In genomic region chr10:66322261-66322660, GRCh38 we compare ENCODE assay signal across 14 cellular contexts.
A peak's percentile ranks its signal among the peaks of the same experiment; 100 is the strongest.
DNase-seq lines count a peak whose midpoint lies in the region; TF ChIP-seq lines count a peak whose summit lies in the region.
"Had no signal": no experiment of that assay in that cellular context is flagged by ENCODE, and none has a peak within 500 bp of the region (broad histone marks: within the 10 kb centered on the region; RNA-seq: fewer than 3 reads in every experiment).

No MANE protein-coding gene starts in this region.

- TF ChIP-seq CTCF in astrocyte of the spinal cord (IDR thresholded peaks at IDR 0.05; ENCODE audit: low read depth, low read length) (no peak), left ventricle myocardium inferior (IDR thresholded peaks at IDR 0.05; ENCODE audit: borderline replicate concordance) (no peak), nephron progenitor cell (IDR thresholded peaks at IDR 0.05) (no peak), smooth muscle cell (IDR thresholded peaks at IDR 0.05; ENCODE audit: borderline replicate concordance, insufficient read depth, poor library complexity, severe bottlenecking) (no peak)

- H3K9ac ChIP-seq in smooth muscle cell (ENCODE audit: low read depth) = no peak overlapping the region

- in situ Hi-C loops in astrocyte of the spinal cord (cut with HindIII; ENCODE audit: low sequenced_read_pairs) = no loop called here

- no peak overlapping the region for H3K4me3 ChIP-seq in astrocyte of the spinal cord (ENCODE audit: low read depth, low read length)
- H3K4me3 ChIP-seq in left ventricle myocardium inferior = no peak overlapping the region
- no peak overlapping the region for H3K4me3 ChIP-seq in smooth muscle cell
- H3K4me3 ChIP-seq: coronary artery, lung had no signal

- H3K79me2 ChIP-seq in smooth muscle cell (ENCODE audit: low read depth) = no peaks in the 10 kb centered on the region

- H3K27ac ChIP-seq in left ventricle myocardium inferior (replicated peaks) (peak overlapping the region; percentile 51), smooth muscle cell (ENCODE audit: low read depth) (no peak overlapping the region)

- peaks cover 14% of the 10 kb centered on the region for H3K4me1 Mint-ChIP-seq in nephron progenitor cell
- H3K4me1 Mint-ChIP-seq: activated naive CD8-positive, alpha-beta T cell treated with anti-CD3 and anti-CD28 coated beads for 36 hours had no signal

- intact Hi-C loops in left ventricle myocardium inferior (cut with micrococcal nuclease) = no loop called here

- no peaks in the 10 kb centered on the region for H4K20me1 ChIP-seq in smooth muscle cell (ENCODE audit: low read depth)

- no peaks in the 10 kb centered on the region for H3K36me3 Mint-ChIP-seq in nephron progenitor cell (ENCODE audit: low read depth)
- H3K36me3 Mint-ChIP-seq: activated naive CD8-positive, alpha-beta T cell treated with anti-CD3 and anti-CD28 coated beads for 36 hours had no signal

- H3K27me3 Mint-ChIP-seq in nephron progenitor cell (ENCODE audit: low read depth, poor library complexity) = peaks cover 1% of the 10 kb centered on the region
- H3K27me3 Mint-ChIP-seq: activated naive CD8-positive, alpha-beta T cell treated with anti-CD3 and anti-CD28 coated beads for 36 hours had no signal

- H3F3A ChIP-seq in smooth muscle cell (ENCODE audit: low read depth) = no peaks in the 10 kb centered on the region

- no peak overlapping the region for H2AFZ ChIP-seq in smooth muscle cell (ENCODE audit: low read depth)

- DNase-seq in ELR (ENCODE audit: low read depth) (peak; percentile 11), astrocyte of the spinal cord (ENCODE audit: low read depth, low spot score) (peak; percentile 27), left ventricle myocardium inferior (no peak), nephron progenitor cell (no peak), NK-92 (lab: John Stamatoyannopoulos, UW; ENCODE audit: unreplicated experiment) (no peak), NCI-H2227 (lab: John Stamatoyannopoulos, UW; ENCODE audit: unreplicated experiment) (no peak), smooth muscle cell (lab: John Stamatoyannopoulos, UW; ENCODE audit: unreplicated experiment) (no peak), LoVo (ENCODE audit: low spot score) (no peak)
- DNase-seq: activated naive CD8-positive, alpha-beta T cell treated with anti-CD3 and anti-CD28 coated beads for 36 hours; NCI-H1092; NCI-H446 treated with DMSO at 0.1 percent for 48 hours; OCI-M1 had no signal

- peak overlapping the region; percentile 74 for H3K27ac Mint-ChIP-seq in nephron progenitor cell
- H3K27ac Mint-ChIP-seq: activated naive CD8-positive, alpha-beta T cell treated with anti-CD3 and anti-CD28 coated beads for 36 hours had no signal

- no peak overlapping the region for H3K4me3 Mint-ChIP-seq in nephron progenitor cell
- H3K4me3 Mint-ChIP-seq: activated naive CD8-positive, alpha-beta T cell treated with anti-CD3 and anti-CD28 coated beads for 36 hours had no signal

- 26% methylated on average over 1 of the region's 1 CpG for WGBS in smooth muscle cell (ENCODE audit: low lambda C conversion rate)

- no peaks in the 10 kb centered on the region for H3K9me3 Mint-ChIP-seq in nephron progenitor cell
- H3K9me3 Mint-ChIP-seq: activated naive CD8-positive, alpha-beta T cell treated with anti-CD3 and anti-CD28 coated beads for 36 hours had no signal

- H3K4me2 ChIP-seq in smooth muscle cell = no peak overlapping the region

- H3K4me1 ChIP-seq in left ventricle myocardium inferior = peaks cover 13% of the 10 kb centered on the region
- H3K4me1 ChIP-seq in smooth muscle cell (ENCODE audit: low read depth) = no peaks in the 10 kb centered on the region

- H3K27me3 ChIP-seq in left ventricle myocardium inferior (ENCODE audit: low read depth) (no peaks in the 10 kb centered on the region), smooth muscle cell (ENCODE audit: low read depth) (no peaks in the 10 kb centered on the region)

- H3K9me3 ChIP-seq in left ventricle myocardium inferior (replicated peaks) (no peaks in the 10 kb centered on the region), smooth muscle cell (replicated peaks; ENCODE audit: low read depth) (no peaks in the 10 kb centered on the region)

- H3K36me3 ChIP-seq in left ventricle myocardium inferior (no peaks in the 10 kb centered on the region), smooth muscle cell (ENCODE audit: low read depth) (no peaks in the 10 kb centered on the region)

Comparison
In these comparisons a context has a peak if more than half of its experiments do, and no peak if none do; other contexts are left out.
1. DNase-seq: peak in ELR (single experiment) and astrocyte of the spinal cord (single experiment); none in left ventricle myocardium inferior (single experiment), nephron progenitor cell (single experiment), NK-92 (single experiment), NCI-H2227 (single experiment), smooth muscle cell (single experiment) and LoVo (single experiment).